23 cellular contexts compared by ENCODE assay signal in the genomic region with DNA sequence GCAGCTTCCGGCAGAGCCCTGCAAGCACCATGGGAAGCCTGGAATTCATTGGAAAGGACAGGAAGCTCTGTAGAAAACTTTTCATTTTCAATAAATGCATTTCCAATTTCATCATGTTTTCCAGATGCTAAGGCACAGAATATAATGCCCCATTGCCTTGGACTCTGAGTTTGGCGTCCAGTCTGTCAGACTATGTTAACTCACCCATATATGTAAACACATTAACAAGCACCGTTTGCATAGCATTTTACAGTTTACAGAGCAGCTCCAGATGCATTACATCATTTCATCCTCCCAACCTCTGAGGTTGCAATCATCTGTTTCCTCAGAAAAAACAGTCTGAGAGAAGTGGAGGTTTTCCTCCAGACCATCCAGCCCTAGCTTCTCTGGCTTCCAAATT. TPM values are rescaled to one million over a fixed set of nuclear protein-coding genes. Genes with fewer than 3 reads are reported as not detected.
A peak's percentile ranks its signal among the peaks of the same experiment; 100 is the strongest.
DNase-seq lines count a peak whose midpoint lies in the region; ATAC-seq and TF ChIP-seq lines count a peak whose summit lies in the region.
"Had no signal": no experiment of that assay in that cellular context is flagged by ENCODE, and none has a peak within 500 bp of the region (broad histone marks: within the 10 kb centered on the region; RNA-seq: fewer than 3 reads in every experiment).

No MANE protein-coding gene starts in this region.

- H2AFZ ChIP-seq in fibroblast of lung (ENCODE audit: low read length) = no peak overlapping the region

- H4K8ac ChIP-seq in mesendoderm (ENCODE audit: low read depth, low read length) = no peak overlapping the region

- peak; percentile 36 for ATAC-seq in Right ventricle myocardium superior (ENCODE audit: poor library complexity)
- ATAC-seq in right cardiac atrium = no peak
- no peak for ATAC-seq in upper lobe of right lung
- ATAC-seq: Panc1 had no signal

- H3K9ac ChIP-seq in fibroblast of lung (ENCODE audit: insufficient read depth, low read length) (no peak overlapping the region), mesendoderm (ENCODE audit: low read length) (no peak overlapping the region)

- H3K79me1 ChIP-seq in mesendoderm (ENCODE audit: low read length) = no peaks in the 10 kb centered on the region

- no peak overlapping the region for H3K23ac ChIP-seq in mesendoderm (ENCODE audit: low read length)

- no peak for TF ChIP-seq POLR2A in NB4 (IDR thresholded peaks at IDR 0.05; ENCODE audit: extremely low read depth, insufficient read length)

- no peak for TF ChIP-seq CTCF in NB4 (IDR thresholded peaks at IDR 0.05; ENCODE audit: low read depth, low read length)
- TF ChIP-seq CTCF in fibroblast of lung (conservative IDR thresholded peaks at IDR 0.05 in 1 of 2, IDR thresholded peaks at IDR 0.05 in 1 of 2; ENCODE audit: low read depth in 1 of 2, low read length in 2 of 2) = no peak
- no peak for TF ChIP-seq CTCF in upper lobe of right lung (IDR thresholded peaks at IDR 0.05)

- peak overlapping the region; percentile 19 for H3K4me2 ChIP-seq in fibroblast of lung (ENCODE audit: extremely low read depth, insufficient read depth, low read length)
- no peak overlapping the region for H3K4me2 ChIP-seq in mesendoderm (ENCODE audit: low read length)

- no peak overlapping the region for H3K56ac ChIP-seq in mesendoderm (ENCODE audit: low read length)

- H2BK15ac ChIP-seq in mesendoderm (replicated peaks; ENCODE audit: low read depth) = no peak overlapping the region

- intact Hi-C loops in Right ventricle myocardium superior (cut with DNase I) = no loop called here
- intact Hi-C loops in right cardiac atrium (cut with DNase I) = no loop called here
- intact Hi-C loops in upper lobe of right lung (cut with DNase I) = no loop called here

- no peak for DNase-seq in Right ventricle myocardium superior
- DNase-seq in right cardiac atrium = no peak
- peak; percentile 23 for DNase-seq in NB4 (ENCODE audit: low read depth)
- DNase-seq in fibroblast of lung (ENCODE audit: low read depth in 2 of 2) = peak; percentile 48 to 90
- DNase-seq in upper lobe of right lung = no peak
- no peak for DNase-seq in T1000 (lab: John Stamatoyannopoulos, UW)
- DNase-seq in mesendoderm = no peak
- DNase-seq in cerebellar nuclear complex (lab: John Stamatoyannopoulos, UW) = no peak
- DNase-seq: ACHN; activated CD4-positive, alpha-beta memory T cell treated with anti-CD3 and anti-CD28 coated beads, Interleukin-2, amount 10 ng/mL, durations not matched to agents 7 days and 5 days; Calu3; effector CD4-positive, alpha-beta T cell; GDM1; KG1; NCI-H1694; NCI-H524 treated with DMSO at 0.1 percent for 48 hours; stimulated activated CD4-positive, alpha-beta T cell treated with anti-CD3 and anti-CD28 coated beads, Interleukin-12 subunit alpha, Interleukin-12 subunit beta, amount 100 ng/mL, for 4 hours; stimulated activated naive CD4-positive, alpha-beta T cell treated with Interleukin-2 at 50 U/mL for 16 hours had no signal

- H3K27me3 ChIP-seq in right cardiac atrium (ENCODE audit: control insufficient read depth, insufficient read depth) (no peaks in the 10 kb centered on the region), fibroblast of lung (ENCODE audit: control insufficient read depth, insufficient read depth, low read length) (no peaks in the 10 kb centered on the region), upper lobe of right lung (no peaks in the 10 kb centered on the region), mesendoderm (ENCODE audit: insufficient read depth, low read length, poor library complexity) (no peaks in the 10 kb centered on the region)
- H3K27me3 ChIP-seq: cardiac muscle cell had no signal

- H4K20me1 ChIP-seq in fibroblast of lung (ENCODE audit: control insufficient read depth, extremely low read depth, insufficient read depth, low read length) = no peaks in the 10 kb centered on the region

- 51% methylated on average over 3 of the region's 3 CpGs for WGBS in right cardiac atrium
- no CpG with 5 or more reads among the region's 3 CpGs for WGBS in mesendoderm (ENCODE audit: extremely low coverage, insufficient coverage, low lambda C conversion rate)

- H3K4me1 ChIP-seq in right cardiac atrium (ENCODE audit: control insufficient read depth, insufficient read depth, low read length) = no peaks in the 10 kb centered on the region
- H3K4me1 ChIP-seq in fibroblast of lung (ENCODE audit: control insufficient read depth, extremely low read depth, insufficient read depth, low read length) = peaks cover 4% of the 10 kb centered on the region
- peaks cover 12% of the 10 kb centered on the region for H3K4me1 ChIP-seq in upper lobe of right lung
- no peaks in the 10 kb centered on the region for H3K4me1 ChIP-seq in mesendoderm (ENCODE audit: control insufficient read depth, low read depth, low read length)

- no peaks in the 10 kb centered on the region for H3K79me2 ChIP-seq in fibroblast of lung (ENCODE audit: control insufficient read depth, insufficient read depth, low read length)
- H3K79me2 ChIP-seq in mesendoderm (ENCODE audit: control insufficient read depth, insufficient read depth, low read length) = no peaks in the 10 kb centered on the region

- no peak overlapping the region for H2BK120ac ChIP-seq in mesendoderm (ENCODE audit: low read depth, low read length)

- no peak overlapping the region for H3K4ac ChIP-seq in mesendoderm (ENCODE audit: low read depth, low read length)

- H3K36me3 ChIP-seq in fibroblast of lung (ENCODE audit: control insufficient read depth, insufficient read depth, low read length) (no peaks in the 10 kb centered on the region), upper lobe of right lung (no peaks in the 10 kb centered on the region), mesendoderm (ENCODE audit: control insufficient read depth, insufficient read depth, low read length) (no peaks in the 10 kb centered on the region)
- H3K36me3 ChIP-seq: cardiac muscle cell had no signal

- H4K5ac ChIP-seq in mesendoderm (ENCODE audit: low read length) = no peak overlapping the region

- H3K4me3 ChIP-seq in right cardiac atrium (ENCODE audit: low read length) = no peak overlapping the region
- H3K4me3 ChIP-seq in NB4 (ENCODE audit: low read depth, low read length) = no peak overlapping the region
- H3K4me3 ChIP-seq in fibroblast of lung (replicated peaks in 1 of 4; ENCODE audit: control extremely low read depth in 1 of 4, insufficient read depth in 1 of 4, low read depth in 3 of 4, low read length in 4 of 4) = no peak overlapping the region
- H3K4me3 ChIP-seq in upper lobe of right lung = no peak overlapping the region
- H3K4me3 ChIP-seq in mesendoderm (ENCODE audit: low read length) = no peak overlapping the region
- H3K4me3 ChIP-seq: cardiac muscle cell had no signal

- H3K27ac ChIP-seq in right cardiac atrium (ENCODE audit: low read length) = no peak overlapping the region
- peak overlapping the region; percentile 25 for H3K27ac ChIP-seq in fibroblast of lung (ENCODE audit: insufficient read depth, low read length)
- peak overlapping the region; percentile 3 for H3K27ac ChIP-seq in upper lobe of right lung
- H3K27ac ChIP-seq in mesendoderm (ENCODE audit: low read depth, low read length) = no peak overlapping the region
- H3K27ac ChIP-seq: cardiac muscle cell, HL-60, VCaP had no signal

- no peak overlapping the region for H2BK5ac ChIP-seq in mesendoderm (ENCODE audit: low read length)

- H2AK5ac ChIP-seq in mesendoderm (ENCODE audit: low read length) = no peak overlapping the region

- H3K9me3 ChIP-seq in right cardiac atrium (ENCODE audit: control insufficient read depth, low read length) (no peaks in the 10 kb centered on the region), fibroblast of lung (ENCODE audit: control insufficient read depth, insufficient read depth, low read depth, low read length) (no peaks in the 10 kb centered on the region), upper lobe of right lung (no peaks in the 10 kb centered on the region)

- no peak overlapping the region for H3K18ac ChIP-seq in mesendoderm (ENCODE audit: low read length)

RNA-seq across cellular contexts. Expression of a gene that starts 26.3 kb away (rescaled TPM):
- 0.19 TPM for total RNA-seq in Right ventricle myocardium superior
- total RNA-seq in right cardiac atrium = 1 to 10 TPM in 3 of 4 donors, under 1 TPM in 1; 0.74 to 1.3 (median 1.2) TPM
- 0.45 TPM for polyA plus RNA-seq in right cardiac atrium
- total RNA-seq in fibroblast of lung = 2.3 and 3.9 TPM in 2 replicates
- polyA plus RNA-seq in fibroblast of lung = 0.16 and 0.76 TPM in 2 replicates
- 0.36 and 0.70 TPM in 2 replicates for polyA plus RNA-seq in fibroblast of lung (2012)
- polyA minus RNA-seq in fibroblast of lung (ENCODE audit: low replicate concordance) = not detected in 2 replicates
- total RNA-seq in upper lobe of right lung = 0.58 TPM
- polyA plus RNA-seq in mesendoderm (2013, experiment 1 of 2) = 0.55 TPM
- 0.60 TPM for polyA plus RNA-seq in mesendoderm (2013, experiment 2 of 2)
- total RNA-seq: activated CD4-positive, alpha-beta memory T cell treated with anti-CD3 and anti-CD28 coated beads, Interleukin-2, amount 10 ng/mL, durations not matched to agents 7 days and 5 days; Calu3; H1 had no signal
- polyA plus RNA-seq: H1 had no signal

RNA-seq across cellular contexts. Expression of a gene that starts 29.3 kb away (rescaled TPM):
- 9.1 TPM for total RNA-seq in Right ventricle myocardium superior
- total RNA-seq in right cardiac atrium = 10 to 100 TPM in 1 of 4 donors, 1 to 10 TPM in 3; 6.3 to 10.9 (median 6.6) TPM
- 2.3 TPM for polyA plus RNA-seq in right cardiac atrium
- total RNA-seq in fibroblast of lung = 22.9 and 50.7 TPM in 2 replicates
- polyA plus RNA-seq in fibroblast of lung = 1.8 and 1.9 TPM in 2 replicates
- 1.7 TPM in 2 replicates for polyA plus RNA-seq in fibroblast of lung (2012)
- 0.07 and 2.1 TPM in 2 replicates for polyA minus RNA-seq in fibroblast of lung (ENCODE audit: low replicate concordance)
- 21.8 TPM for total RNA-seq in upper lobe of right lung
- 0.08 TPM for polyA plus RNA-seq in mesendoderm (2013, experiment 1 of 2)
- polyA plus RNA-seq in mesendoderm (2013, experiment 2 of 2) = 0.10 TPM
- total RNA-seq: activated CD4-positive, alpha-beta memory T cell treated with anti-CD3 and anti-CD28 coated beads, Interleukin-2, amount 10 ng/mL, durations not matched to agents 7 days and 5 days; Calu3 had no signal
- polyA plus RNA-seq: cardiac muscle cell had no signal

Comparison
In these comparisons a context has a peak if more than half of its experiments do, and no peak if none do; other contexts are left out.
1. DNase-seq: peak in NB4 (single experiment) and fibroblast of lung (2 of 2); none in Right ventricle myocardium superior (single experiment), right cardiac atrium (0 of 3), upper lobe of right lung (single experiment), T1000 (single experiment), mesendoderm (single experiment) and cerebellar nuclear complex (0 of 2).
2. H3K27ac ChIP-seq: peak in fibroblast of lung (single experiment) and upper lobe of right lung (single experiment); none in right cardiac atrium (single experiment) and mesendoderm (single experiment).